ENCODE assay signal across 1 cellular context in the genomic region with DNA sequence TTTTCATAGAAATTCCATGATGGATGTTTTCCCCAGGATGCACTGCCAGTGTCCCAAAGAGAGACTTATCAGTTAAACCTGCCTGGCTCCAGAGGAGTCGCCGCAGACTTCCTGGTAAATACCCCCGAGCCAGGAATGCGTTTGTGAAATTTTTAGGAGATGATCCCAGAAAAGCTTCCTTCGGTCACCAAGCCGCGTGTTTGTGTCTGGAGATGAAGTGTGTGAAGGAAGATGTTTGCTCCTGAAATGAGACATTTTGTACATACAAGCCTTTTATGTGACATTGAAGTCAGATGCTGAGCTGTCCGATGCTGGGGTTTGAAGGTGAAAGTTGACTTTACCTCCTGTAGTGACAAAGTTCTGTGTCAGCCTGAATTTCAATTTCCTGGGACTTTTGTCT.
TF ChIP-seq lines count a peak whose summit lies in the region.

No MANE protein-coding gene starts in this region.

TF ChIP-seq in HepG2, 621 proteins besides CTCF, POLR2A, EP300 and RAD21 (continued from another document and continues in another):
- TF ChIP-seq, protein P1, sequence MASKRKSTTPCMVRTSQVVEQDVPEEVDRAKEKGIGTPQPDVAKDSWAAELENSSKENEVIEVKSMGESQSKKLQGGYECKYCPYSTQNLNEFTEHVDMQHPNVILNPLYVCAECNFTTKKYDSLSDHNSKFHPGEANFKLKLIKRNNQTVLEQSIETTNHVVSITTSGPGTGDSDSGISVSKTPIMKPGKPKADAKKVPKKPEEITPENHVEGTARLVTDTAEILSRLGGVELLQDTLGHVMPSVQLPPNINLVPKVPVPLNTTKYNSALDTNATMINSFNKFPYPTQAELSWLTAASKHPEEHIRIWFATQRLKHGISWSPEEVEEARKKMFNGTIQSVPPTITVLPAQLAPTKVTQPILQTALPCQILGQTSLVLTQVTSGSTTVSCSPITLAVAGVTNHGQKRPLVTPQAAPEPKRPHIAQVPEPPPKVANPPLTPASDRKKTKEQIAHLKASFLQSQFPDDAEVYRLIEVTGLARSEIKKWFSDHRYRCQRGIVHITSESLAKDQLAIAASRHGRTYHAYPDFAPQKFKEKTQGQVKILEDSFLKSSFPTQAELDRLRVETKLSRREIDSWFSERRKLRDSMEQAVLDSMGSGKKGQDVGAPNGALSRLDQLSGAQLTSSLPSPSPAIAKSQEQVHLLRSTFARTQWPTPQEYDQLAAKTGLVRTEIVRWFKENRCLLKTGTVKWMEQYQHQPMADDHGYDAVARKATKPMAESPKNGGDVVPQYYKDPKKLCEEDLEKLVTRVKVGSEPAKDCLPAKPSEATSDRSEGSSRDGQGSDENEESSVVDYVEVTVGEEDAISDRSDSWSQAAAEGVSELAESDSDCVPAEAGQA (IDR thresholded peaks at IDR 0.05; ENCODE audit: low read depth) = no peak
- TF ChIP-seq, protein P1 (CRISPR knock-in tag; IDR thresholded peaks at IDR 0.05; ENCODE audit: borderline replicate concordance) = no peak
- TF ChIP-seq, protein P2, sequence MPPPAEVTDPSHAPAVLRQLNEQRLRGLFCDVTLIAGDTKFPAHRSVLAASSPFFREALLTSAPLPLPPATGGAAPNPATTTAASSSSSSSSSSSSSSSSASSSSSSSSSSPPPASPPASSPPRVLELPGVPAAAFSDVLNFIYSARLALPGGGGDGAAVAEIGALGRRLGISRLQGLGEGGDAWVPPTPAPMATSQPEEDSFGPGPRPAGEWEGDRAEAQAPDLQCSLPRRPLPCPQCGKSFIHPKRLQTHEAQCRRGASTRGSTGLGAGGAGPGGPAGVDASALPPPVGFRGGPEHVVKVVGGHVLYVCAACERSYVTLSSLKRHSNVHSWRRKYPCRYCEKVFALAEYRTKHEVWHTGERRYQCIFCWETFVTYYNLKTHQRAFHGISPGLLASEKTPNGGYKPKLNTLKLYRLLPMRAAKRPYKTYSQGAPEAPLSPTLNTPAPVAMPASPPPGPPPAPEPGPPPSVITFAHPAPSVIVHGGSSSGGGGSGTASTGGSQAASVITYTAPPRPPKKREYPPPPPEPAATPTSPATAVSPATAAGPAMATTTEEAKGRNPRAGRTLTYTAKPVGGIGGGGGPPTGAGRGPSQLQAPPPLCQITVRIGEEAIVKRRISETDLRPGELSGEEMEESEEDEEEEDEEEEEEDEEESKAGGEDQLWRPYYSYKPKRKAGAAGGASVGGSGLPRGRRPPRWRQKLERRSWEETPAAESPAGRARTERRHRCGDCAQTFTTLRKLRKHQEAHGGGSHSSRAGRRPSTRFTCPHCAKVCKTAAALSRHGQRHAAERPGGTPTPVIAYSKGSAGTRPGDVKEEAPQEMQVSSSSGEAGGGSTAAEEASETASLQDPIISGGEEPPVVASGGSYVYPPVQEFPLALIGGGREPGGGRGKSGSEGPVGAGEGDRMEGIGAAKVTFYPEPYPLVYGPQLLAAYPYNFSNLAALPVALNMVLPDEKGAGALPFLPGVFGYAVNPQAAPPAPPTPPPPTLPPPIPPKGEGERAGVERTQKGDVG (CRISPR knock-in tag; IDR thresholded peaks at IDR 0.05; ENCODE audit: borderline replicate concordance) = no peak
- no peak for TF ChIP-seq ZNF224 (CRISPR knock-in tag; IDR thresholded peaks at IDR 0.05)
- TF ChIP-seq, protein P3, sequence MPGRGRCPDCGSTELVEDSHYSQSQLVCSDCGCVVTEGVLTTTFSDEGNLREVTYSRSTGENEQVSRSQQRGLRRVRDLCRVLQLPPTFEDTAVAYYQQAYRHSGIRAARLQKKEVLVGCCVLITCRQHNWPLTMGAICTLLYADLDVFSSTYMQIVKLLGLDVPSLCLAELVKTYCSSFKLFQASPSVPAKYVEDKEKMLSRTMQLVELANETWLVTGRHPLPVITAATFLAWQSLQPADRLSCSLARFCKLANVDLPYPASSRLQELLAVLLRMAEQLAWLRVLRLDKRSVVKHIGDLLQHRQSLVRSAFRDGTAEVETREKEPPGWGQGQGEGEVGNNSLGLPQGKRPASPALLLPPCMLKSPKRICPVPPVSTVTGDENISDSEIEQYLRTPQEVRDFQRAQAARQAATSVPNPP (CRISPR knock-in tag; IDR thresholded peaks at IDR 0.05) = no peak
- TF ChIP-seq SKI (IDR thresholded peaks at IDR 0.05; ENCODE audit: partially characterized antibody) = peak; percentile 30
- no peak for TF ChIP-seq PTBP1 (IDR thresholded peaks at IDR 0.05; ENCODE audit: low read depth, low read length, poor library complexity, severe bottlenecking)
- TF ChIP-seq, protein P4, sequence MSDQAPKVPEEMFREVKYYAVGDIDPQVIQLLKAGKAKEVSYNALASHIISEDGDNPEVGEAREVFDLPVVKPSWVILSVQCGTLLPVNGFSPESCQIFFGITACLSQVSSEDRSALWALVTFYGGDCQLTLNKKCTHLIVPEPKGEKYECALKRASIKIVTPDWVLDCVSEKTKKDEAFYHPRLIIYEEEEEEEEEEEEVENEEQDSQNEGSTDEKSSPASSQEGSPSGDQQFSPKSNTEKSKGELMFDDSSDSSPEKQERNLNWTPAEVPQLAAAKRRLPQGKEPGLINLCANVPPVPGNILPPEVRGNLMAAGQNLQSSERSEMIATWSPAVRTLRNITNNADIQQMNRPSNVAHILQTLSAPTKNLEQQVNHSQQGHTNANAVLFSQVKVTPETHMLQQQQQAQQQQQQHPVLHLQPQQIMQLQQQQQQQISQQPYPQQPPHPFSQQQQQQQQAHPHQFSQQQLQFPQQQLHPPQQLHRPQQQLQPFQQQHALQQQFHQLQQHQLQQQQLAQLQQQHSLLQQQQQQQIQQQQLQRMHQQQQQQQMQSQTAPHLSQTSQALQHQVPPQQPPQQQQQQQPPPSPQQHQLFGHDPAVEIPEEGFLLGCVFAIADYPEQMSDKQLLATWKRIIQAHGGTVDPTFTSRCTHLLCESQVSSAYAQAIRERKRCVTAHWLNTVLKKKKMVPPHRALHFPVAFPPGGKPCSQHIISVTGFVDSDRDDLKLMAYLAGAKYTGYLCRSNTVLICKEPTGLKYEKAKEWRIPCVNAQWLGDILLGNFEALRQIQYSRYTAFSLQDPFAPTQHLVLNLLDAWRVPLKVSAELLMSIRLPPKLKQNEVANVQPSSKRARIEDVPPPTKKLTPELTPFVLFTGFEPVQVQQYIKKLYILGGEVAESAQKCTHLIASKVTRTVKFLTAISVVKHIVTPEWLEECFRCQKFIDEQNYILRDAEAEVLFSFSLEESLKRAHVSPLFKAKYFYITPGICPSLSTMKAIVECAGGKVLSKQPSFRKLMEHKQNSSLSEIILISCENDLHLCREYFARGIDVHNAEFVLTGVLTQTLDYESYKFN (CRISPR knock-in tag; conservative IDR thresholded peaks at IDR 0.05) = 0 out of 2 replicates have a peak, but pooled peaks have one; percentile 20
- TF ChIP-seq ZNF724P (CRISPR knock-in tag; IDR thresholded peaks at IDR 0.05; ENCODE audit: borderline replicate concordance) = 0 out of 2 replicates have a peak, but pooled peaks have one; percentile 30
- TF ChIP-seq ZNF10 (CRISPR knock-in tag; IDR thresholded peaks at IDR 0.05; ENCODE audit: borderline replicate concordance, low read depth) = no peak
- TF ChIP-seq ZNF143 (CRISPR knock-in tag; IDR thresholded peaks at IDR 0.05) = peak; percentile 49; the same call in 1 of the 2 replicates
- no peak for TF ChIP-seq KMT2A (CRISPR knock-in tag; IDR thresholded peaks at IDR 0.05)
- no peak for TF ChIP-seq CAMTA2 (CRISPR knock-in tag; IDR thresholded peaks at IDR 0.05; ENCODE audit: borderline replicate concordance)
- 0 out of 2 replicates have a peak, but pooled peaks have one; percentile 14 for TF ChIP-seq KAT8 (CRISPR knock-in tag; IDR thresholded peaks at IDR 0.05)
- peak; percentile 24; the same call in 1 of the 2 replicates for TF ChIP-seq CEBPG (CRISPR knock-in tag; IDR thresholded peaks at IDR 0.05)
- TF ChIP-seq TCF7 (IDR thresholded peaks at IDR 0.05; ENCODE audit: low read depth) = 0 out of 2 replicates have a peak, but pooled peaks have one; percentile 19
- no peak for TF ChIP-seq RNF2 (conservative IDR thresholded peaks at IDR 0.05; ENCODE audit: low read depth)
- TF ChIP-seq ETV5 (CRISPR knock-in tag; IDR thresholded peaks at IDR 0.05; ENCODE audit: borderline replicate concordance) = peak; percentile 57
- no peak for TF ChIP-seq ZNF879 (CRISPR knock-in tag; IDR thresholded peaks at IDR 0.05)
- TF ChIP-seq, protein P5, sequence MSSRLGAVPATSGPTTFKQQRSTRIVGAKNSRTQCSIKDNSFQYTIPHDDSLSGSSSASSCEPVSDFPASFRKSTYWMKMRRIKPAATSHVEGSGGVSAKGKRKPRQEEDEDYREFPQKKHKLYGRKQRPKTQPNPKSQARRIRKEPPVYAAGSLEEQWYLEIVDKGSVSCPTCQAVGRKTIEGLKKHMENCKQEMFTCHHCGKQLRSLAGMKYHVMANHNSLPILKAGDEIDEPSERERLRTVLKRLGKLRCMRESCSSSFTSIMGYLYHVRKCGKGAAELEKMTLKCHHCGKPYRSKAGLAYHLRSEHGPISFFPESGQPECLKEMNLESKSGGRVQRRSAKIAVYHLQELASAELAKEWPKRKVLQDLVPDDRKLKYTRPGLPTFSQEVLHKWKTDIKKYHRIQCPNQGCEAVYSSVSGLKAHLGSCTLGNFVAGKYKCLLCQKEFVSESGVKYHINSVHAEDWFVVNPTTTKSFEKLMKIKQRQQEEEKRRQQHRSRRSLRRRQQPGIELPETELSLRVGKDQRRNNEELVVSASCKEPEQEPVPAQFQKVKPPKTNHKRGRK (CRISPR knock-in tag; IDR thresholded peaks at IDR 0.05) = no peak
- TF ChIP-seq ELF3 (CRISPR knock-in tag; IDR thresholded peaks at IDR 0.05) = peak; percentile 47; the same call in 1 of the 2 replicates
- TF ChIP-seq, protein P6, sequence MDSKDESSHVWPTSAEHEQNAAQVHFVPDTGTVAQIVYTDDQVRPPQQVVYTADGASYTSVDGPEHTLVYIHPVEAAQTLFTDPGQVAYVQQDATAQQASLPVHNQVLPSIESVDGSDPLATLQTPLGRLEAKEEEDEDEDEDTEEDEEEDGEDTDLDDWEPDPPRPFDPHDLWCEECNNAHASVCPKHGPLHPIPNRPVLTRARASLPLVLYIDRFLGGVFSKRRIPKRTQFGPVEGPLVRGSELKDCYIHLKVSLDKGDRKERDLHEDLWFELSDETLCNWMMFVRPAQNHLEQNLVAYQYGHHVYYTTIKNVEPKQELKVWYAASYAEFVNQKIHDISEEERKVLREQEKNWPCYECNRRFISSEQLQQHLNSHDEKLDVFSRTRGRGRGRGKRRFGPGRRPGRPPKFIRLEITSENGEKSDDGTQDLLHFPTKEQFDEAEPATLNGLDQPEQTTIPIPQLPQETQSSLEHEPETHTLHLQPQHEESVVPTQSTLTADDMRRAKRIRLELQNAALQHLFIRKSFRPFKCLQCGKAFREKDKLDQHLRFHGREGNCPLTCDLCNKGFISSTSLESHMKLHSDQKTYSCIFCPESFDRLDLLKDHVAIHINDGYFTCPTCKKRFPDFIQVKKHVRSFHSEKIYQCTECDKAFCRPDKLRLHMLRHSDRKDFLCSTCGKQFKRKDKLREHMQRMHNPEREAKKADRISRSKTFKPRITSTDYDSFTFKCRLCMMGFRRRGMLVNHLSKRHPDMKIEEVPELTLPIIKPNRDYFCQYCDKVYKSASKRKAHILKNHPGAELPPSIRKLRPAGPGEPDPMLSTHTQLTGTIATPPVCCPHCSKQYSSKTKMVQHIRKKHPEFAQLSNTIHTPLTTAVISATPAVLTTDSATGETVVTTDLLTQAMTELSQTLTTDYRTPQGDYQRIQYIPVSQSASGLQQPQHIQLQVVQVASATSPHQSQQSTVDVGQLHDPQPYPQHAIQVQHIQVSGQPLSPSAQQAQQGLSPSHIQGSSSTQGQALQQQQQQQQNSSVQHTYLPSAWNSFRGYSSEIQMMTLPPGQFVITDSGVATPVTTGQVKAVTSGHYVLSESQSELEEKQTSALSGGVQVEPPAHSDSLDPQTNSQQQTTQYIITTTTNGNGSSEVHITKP (CRISPR knock-in tag; IDR thresholded peaks at IDR 0.05; ENCODE audit: low read depth) = no peak
- TF ChIP-seq, protein P7, sequence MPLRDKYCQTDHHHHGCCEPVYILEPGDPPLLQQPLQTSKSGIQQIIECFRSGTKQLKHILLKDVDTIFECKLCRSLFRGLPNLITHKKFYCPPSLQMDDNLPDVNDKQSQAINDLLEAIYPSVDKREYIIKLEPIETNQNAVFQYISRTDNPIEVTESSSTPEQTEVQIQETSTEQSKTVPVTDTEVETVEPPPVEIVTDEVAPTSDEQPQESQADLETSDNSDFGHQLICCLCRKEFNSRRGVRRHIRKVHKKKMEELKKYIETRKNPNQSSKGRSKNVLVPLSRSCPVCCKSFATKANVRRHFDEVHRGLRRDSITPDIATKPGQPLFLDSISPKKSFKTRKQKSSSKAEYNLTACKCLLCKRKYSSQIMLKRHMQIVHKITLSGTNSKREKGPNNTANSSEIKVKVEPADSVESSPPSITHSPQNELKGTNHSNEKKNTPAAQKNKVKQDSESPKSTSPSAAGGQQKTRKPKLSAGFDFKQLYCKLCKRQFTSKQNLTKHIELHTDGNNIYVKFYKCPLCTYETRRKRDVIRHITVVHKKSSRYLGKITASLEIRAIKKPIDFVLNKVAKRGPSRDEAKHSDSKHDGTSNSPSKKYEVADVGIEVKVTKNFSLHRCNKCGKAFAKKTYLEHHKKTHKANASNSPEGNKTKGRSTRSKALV (CRISPR knock-in tag; IDR thresholded peaks at IDR 0.05) = no peak
- TF ChIP-seq ZFYVE20 (CRISPR knock-in tag; IDR thresholded peaks at IDR 0.05; ENCODE audit: borderline replicate concordance, low read depth) = no peak
- TF ChIP-seq SETDB1 (CRISPR knock-in tag; IDR thresholded peaks at IDR 0.05; ENCODE audit: borderline replicate concordance) = no peak
- no peak for TF ChIP-seq TOPORS (CRISPR knock-in tag; IDR thresholded peaks at IDR 0.05)
- no peak for TF ChIP-seq MZF1 (CRISPR knock-in tag; IDR thresholded peaks at IDR 0.05; ENCODE audit: borderline replicate concordance)
- TF ChIP-seq KLF15 (CRISPR knock-in tag; IDR thresholded peaks at IDR 0.05; ENCODE audit: borderline replicate concordance) = no peak
- TF ChIP-seq, protein P8, sequence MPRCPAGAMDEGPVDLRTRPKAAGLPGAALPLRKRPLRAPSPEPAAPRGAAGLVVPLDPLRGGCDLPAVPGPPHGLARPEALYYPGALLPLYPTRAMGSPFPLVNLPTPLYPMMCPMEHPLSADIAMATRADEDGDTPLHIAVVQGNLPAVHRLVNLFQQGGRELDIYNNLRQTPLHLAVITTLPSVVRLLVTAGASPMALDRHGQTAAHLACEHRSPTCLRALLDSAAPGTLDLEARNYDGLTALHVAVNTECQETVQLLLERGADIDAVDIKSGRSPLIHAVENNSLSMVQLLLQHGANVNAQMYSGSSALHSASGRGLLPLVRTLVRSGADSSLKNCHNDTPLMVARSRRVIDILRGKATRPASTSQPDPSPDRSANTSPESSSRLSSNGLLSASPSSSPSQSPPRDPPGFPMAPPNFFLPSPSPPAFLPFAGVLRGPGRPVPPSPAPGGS (CRISPR knock-in tag; IDR thresholded peaks at IDR 0.05) = no peak
- TF ChIP-seq STAG1 (CRISPR knock-in tag; IDR thresholded peaks at IDR 0.05) = 0 out of 2 replicates have a peak, but pooled peaks have one; percentile 31
- TF ChIP-seq SALL1 (CRISPR knock-in tag; IDR thresholded peaks at IDR 0.05) = no peak
- no peak for TF ChIP-seq ADNP (CRISPR knock-in tag; IDR thresholded peaks at IDR 0.05)
